In genomic region chr10:99658622-99659030, GRCh38 we compare ENCODE assay signal across 7 cellular contexts. TPM values are rescaled to one million over a fixed set of nuclear protein-coding genes. Genes with fewer than 3 reads are reported as not detected.
DNase-seq lines count a peak whose midpoint lies in the region; ATAC-seq lines count a peak whose summit lies in the region.

No MANE protein-coding gene starts in this region.

- DNase-seq in GM23248 (peak; percentile 83), SK-N-DZ (ENCODE audit: low spot score) (peak; percentile 11), amniotic epithelial cell (ENCODE audit: low read depth) (peak; percentile 39), foreskin melanocyte (no peak)
- peak; percentile 24 to 62 for DNase-seq in stimulated activated CD4-positive, alpha-beta T cell treated with anti-CD3 and anti-CD28 coated beads, Interleukin-12 subunit alpha, Interleukin-12 subunit beta, amount 100 ng/mL, for 24 hours (ENCODE audit: low read depth in 2 of 2)

- peaks cover 21% of the 10 kb centered on the region for H3K4me1 ChIP-seq in GM23248 (ENCODE audit: insufficient read depth)

- H2AFZ ChIP-seq in GM23248 = peak overlapping the region; percentile 90

- peak overlapping the region; percentile 99 for H3K9ac ChIP-seq in GM23248

- no peaks in the 10 kb centered on the region for H3K27me3 ChIP-seq in GM23248 (replicated peaks; ENCODE audit: insufficient read depth)

- H3K4me3 ChIP-seq in GM23248 (peak overlapping the region; percentile 92), iPS-18c (ENCODE audit: insufficient read depth, low read depth, low read length) (peak overlapping the region; percentile 93)

- peaks cover 14% of the 10 kb centered on the region; the same call in 1 of the 2 replicates for H3K36me3 ChIP-seq in GM23248 (ENCODE audit: low read depth)

- H3K4me2 ChIP-seq in GM23248 (ENCODE audit: unreplicated experiment) = peak overlapping the region; percentile 89

- H3K79me2 ChIP-seq in GM23248 (ENCODE audit: insufficient read depth) = peaks cover 41% of the 10 kb centered on the region

- H3F3A ChIP-seq in GM23248 (ENCODE audit: insufficient read depth) = peaks cover 20% of the 10 kb centered on the region

- WGBS in GM23248 (ENCODE audit: low coverage in 1 of 2, low lambda C conversion rate in 2 of 2, missing lambda C conversion rate in 2 of 2), 2 experiments = 2 to 3% methylated on average over 24 of the region's 24 CpGs

- H3K9me3 ChIP-seq in GM23248 (ENCODE audit: low read depth) (no peaks in the 10 kb centered on the region), iPS-18c (ENCODE audit: control insufficient read depth, insufficient read depth, low read length) (no peaks in the 10 kb centered on the region)

- H4K20me1 ChIP-seq in GM23248 (ENCODE audit: insufficient read depth) = no peaks in the 10 kb centered on the region

- no peak for ATAC-seq in GM21367 (IDR thresholded peaks at IDR 0.05; ENCODE audit: unreplicated experiment)

- H3K9me2 ChIP-seq in GM23248 (ENCODE audit: insufficient read depth) = no peaks in the 10 kb centered on the region

- in situ Hi-C loops in GM23248 (cut with MboI) = no loop called here

- H3K27ac ChIP-seq in GM23248 = peak overlapping the region; percentile 68

RNA-seq across cellular contexts. Expression of gene ENTPD7, which starts 0.7 kb away (rescaled TPM):
- total RNA-seq in GM23248 (2014; rRNA removed; shearing (Covaris generic)) = 21.6 and 26.8 TPM in 2 replicates
- 7.5 and 8.3 TPM in 2 replicates for polyA plus RNA-seq in GM23248 (2016; fragmentation: Nextera tagmentation; extraction: Ambion mirVana)
- 5.2 and 7.4 TPM in 2 replicates for polyA plus RNA-seq in SK-N-DZ (2014; cell fraction: cytosol; rRNA removed)
- 2.4 and 2.8 TPM in 2 replicates for polyA plus RNA-seq in SK-N-DZ (2014; cell fraction: nucleus; rRNA removed)

RNA-seq across cellular contexts. Expression of gene SLC25A28, which starts 38.4 kb away (rescaled TPM):
- total RNA-seq in GM23248 (2014; rRNA removed; shearing (Covaris generic)) = 22.8 and 37.6 TPM in 2 replicates
- polyA plus RNA-seq in GM23248 (2016; fragmentation: Nextera tagmentation; extraction: Ambion mirVana) = 12.6 and 13.1 TPM in 2 replicates
- polyA plus RNA-seq in SK-N-DZ (2014; cell fraction: cytosol; rRNA removed) = 23.9 and 31.7 TPM in 2 replicates
- 90.3 and 105 TPM in 2 replicates for polyA plus RNA-seq in SK-N-DZ (2014; cell fraction: nucleus; rRNA removed)
